8 cellular contexts compared by ENCODE assay signal in the genomic region with DNA sequence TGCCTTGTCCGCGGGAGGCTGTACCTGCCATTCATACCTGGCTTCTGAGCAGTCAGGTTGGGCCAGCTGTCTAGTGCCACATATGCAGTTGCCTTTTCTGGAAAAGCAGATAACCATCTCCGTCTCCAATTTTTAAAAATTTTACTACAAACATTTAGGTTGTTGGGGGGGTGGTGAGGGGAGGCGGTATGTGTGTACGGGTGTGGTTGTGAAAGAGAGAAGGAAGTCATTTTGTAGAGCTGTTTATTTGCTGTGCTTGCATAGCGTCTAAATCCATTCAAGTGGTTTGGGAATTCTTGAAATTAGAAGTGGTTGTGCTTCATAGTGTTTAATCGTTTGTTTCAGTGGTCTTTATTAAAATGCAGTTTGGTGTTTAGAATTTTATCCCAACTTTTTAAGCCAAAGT. TPM values are rescaled to one million over a fixed set of nuclear protein-coding genes. Genes with fewer than 3 reads are reported as not detected.
A peak's percentile ranks its signal among the peaks of the same experiment; 100 is the strongest.
DNase-seq lines count a peak whose midpoint lies in the region; TF ChIP-seq lines count a peak whose summit lies in the region.

No MANE protein-coding gene starts in this region.

- H2AK5ac ChIP-seq in trophoblast cell (ENCODE audit: low read length), result no peak overlapping the region

- no peak overlapping the region for H4K91ac ChIP-seq in trophoblast cell (ENCODE audit: low read depth, low read length)

- peak overlapping the region; percentile 47 for H3K14ac ChIP-seq in trophoblast cell (ENCODE audit: low read length)

- H3K9me3 ChIP-seq in SU-DHL-6 (ENCODE audit: insufficient read depth, low read length) (no peaks in the 10 kb centered on the region), trophoblast cell (ENCODE audit: insufficient read depth, low read depth, low read length) (no peaks in the 10 kb centered on the region)

- H3K27me3 ChIP-seq in SU-DHL-6 (ENCODE audit: low read length), result no peaks in the 10 kb centered on the region
- no peaks in the 10 kb centered on the region for H3K27me3 ChIP-seq in trophoblast cell (ENCODE audit: insufficient read depth, low read length)

- H3K79me1 ChIP-seq in trophoblast cell (ENCODE audit: low read length), result peaks cover 10% of the 10 kb centered on the region

- H3K27ac ChIP-seq in SU-DHL-6 (ENCODE audit: low read depth, low read length) (peak overlapping the region; percentile 44; the same call in 1 of the 2 replicates), trophoblast cell (ENCODE audit: low read depth, low read length) (peak overlapping the region; percentile 88)

- no peaks in the 10 kb centered on the region for H3F3A ChIP-seq in SU-DHL-6 (ENCODE audit: insufficient read depth)

- H2BK120ac ChIP-seq in trophoblast cell (ENCODE audit: insufficient read depth, low read length, poor library complexity), result no peak overlapping the region

- H2AFZ ChIP-seq in SU-DHL-6 (ENCODE audit: low read depth, low read length, severe bottlenecking) (peak overlapping the region; percentile 99), trophoblast cell (ENCODE audit: insufficient read depth, low read length, poor library complexity) (peak overlapping the region; percentile 64)

- H3K9me2 ChIP-seq in SU-DHL-6 (replicated peaks; ENCODE audit: insufficient read depth, low read length), result no peaks in the 10 kb centered on the region

- TF ChIP-seq CTCF in SU-DHL-6 (IDR thresholded peaks at IDR 0.05; ENCODE audit: insufficient read depth, low read length, poor library complexity, severe bottlenecking), result no peak
- TF ChIP-seq CTCF in fibroblast of pulmonary artery (IDR thresholded peaks at IDR 0.05; ENCODE audit: low read length, missing control alignments), result no peak

- H3K4me1 ChIP-seq in trophoblast cell (ENCODE audit: control insufficient read depth in 1 of 2, insufficient read depth in 2 of 2, low read length in 2 of 2), result no peaks in the 10 kb centered on the region

- H3K23ac ChIP-seq in trophoblast cell (ENCODE audit: low read length), result no peak overlapping the region

- H3K4me2 ChIP-seq in SU-DHL-6 (ENCODE audit: low read depth, low read length, poor library complexity, severe bottlenecking), result peak overlapping the region; percentile 86
- H3K4me2 ChIP-seq in trophoblast cell (ENCODE audit: low read length), result peak overlapping the region; percentile 83

- H2BK12ac ChIP-seq in trophoblast cell (ENCODE audit: low read length), result no peak overlapping the region

- H3K36me3 ChIP-seq in SU-DHL-6 (ENCODE audit: low read length) (no peaks in the 10 kb centered on the region), trophoblast cell (ENCODE audit: control insufficient read depth in 1 of 2, insufficient read depth in 2 of 2, low read length in 2 of 2) (no peaks in the 10 kb centered on the region)

- no peak overlapping the region for H2BK5ac ChIP-seq in trophoblast cell (ENCODE audit: low read depth, low read length, poor library complexity)

- no peaks in the 10 kb centered on the region for H4K20me1 ChIP-seq in SU-DHL-6 (ENCODE audit: low read depth, low read length)

- no peak overlapping the region for H3K4ac ChIP-seq in trophoblast cell (ENCODE audit: low read depth, low read length)

- WGBS in trophoblast cell (ENCODE audit: extremely low coverage, insufficient coverage, insufficient read length), result no CpG with 5 or more reads among the region's 7 CpGs

- no peak overlapping the region for H4K12ac ChIP-seq in trophoblast cell (ENCODE audit: low read depth, low read length)

- DNase-seq in DMS79 (lab: John Stamatoyannopoulos, UW) (peak; percentile 18), HCEC 1CT (peak; percentile 55), fibroblast of pulmonary artery (ENCODE audit: low read depth) (no peak), trophoblast cell (peak; percentile 92 to 95), UCSD-AML1 (lab: John Stamatoyannopoulos, UW; ENCODE audit: unreplicated experiment) (no peak), inferior parietal cortex (ENCODE audit: extremely low spot score) (no peak), NCI-H2081 treated with DMSO at 0.1 percent for 48 hours (lab: John Stamatoyannopoulos, UW) (no peak)

- H4K8ac ChIP-seq in trophoblast cell (ENCODE audit: low read depth, low read length), result no peak overlapping the region

- peak overlapping the region; percentile 87 for H3K4me3 ChIP-seq in SU-DHL-6 (ENCODE audit: insufficient read depth, low read length, poor library complexity, severe bottlenecking)
- peak overlapping the region; percentile 88 for H3K4me3 ChIP-seq in fibroblast of pulmonary artery (replicated peaks; ENCODE audit: low read depth, low read length)
- H3K4me3 ChIP-seq in trophoblast cell (ENCODE audit: low read depth, low read length), result peak overlapping the region; percentile 87

- H3K9ac ChIP-seq in SU-DHL-6 (ENCODE audit: low read length) (peak overlapping the region; percentile 67), trophoblast cell (ENCODE audit: low read length) (peak overlapping the region; percentile 18)

- H3K79me2 ChIP-seq in SU-DHL-6 (ENCODE audit: insufficient read depth, low read length) (no peaks in the 10 kb centered on the region), trophoblast cell (ENCODE audit: control insufficient read depth, insufficient read depth, low read length, poor library complexity) (peaks cover 11% of the 10 kb centered on the region)

- H3K18ac ChIP-seq in trophoblast cell (ENCODE audit: low read length), result no peak overlapping the region

RNA-seq across cellular contexts. Expression of gene TBC1D12, which starts 1.5 kb away (rescaled TPM):
- 5.0 and 5.5 TPM in 2 replicates for polyA plus RNA-seq in trophoblast cell (2013)

RNA-seq across cellular contexts. Expression of gene NOC3L, which starts 41.1 kb away (rescaled TPM):
- 6.7 TPM in 2 replicates for polyA plus RNA-seq in trophoblast cell (2013)

Comparison
In these comparisons a context has a peak if more than half of its experiments do, and no peak if none do; other contexts are left out.
1. DNase-seq: peak in DMS79 (single experiment), HCEC 1CT (single experiment) and trophoblast cell (2 of 2); none in fibroblast of pulmonary artery (single experiment), UCSD-AML1 (single experiment), inferior parietal cortex (single experiment) and NCI-H2081 treated with DMSO at 0.1 percent for 48 hours (single experiment).
2. Peak in every context shown above with its lines, with median percentiles within 50 percentile points of each other: H3K4me3 ChIP-seq.